Comparison of ENCODE assay signal across 14 cellular contexts in the genomic region with DNA sequence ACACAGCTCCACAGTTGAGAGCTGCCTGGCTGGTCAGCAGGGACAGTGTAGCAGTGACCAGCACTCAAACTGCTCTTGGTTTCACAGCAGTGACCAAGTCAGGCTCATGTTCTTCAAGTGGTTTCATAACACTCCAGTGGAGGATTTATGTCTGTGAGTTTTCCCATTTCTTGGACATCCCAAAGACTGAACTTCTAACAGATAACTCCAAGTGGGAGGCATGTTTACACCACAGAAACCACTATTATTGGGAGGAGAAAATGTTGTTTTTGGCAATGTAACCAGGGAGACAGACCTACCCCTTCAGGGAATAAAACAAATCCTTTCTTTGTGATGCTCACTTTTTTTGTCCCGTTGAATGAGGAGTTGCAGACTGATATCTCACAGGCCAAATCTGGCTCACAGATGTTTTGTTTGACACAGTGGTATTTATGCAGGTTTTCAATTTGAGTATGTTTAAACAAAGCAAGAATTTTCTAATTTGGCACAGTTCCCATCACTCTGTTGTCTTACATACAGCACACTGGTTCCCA.
DNase-seq lines count a peak whose midpoint lies in the region; ATAC-seq lines count a peak whose summit lies in the region.
"Had no signal": no experiment of that assay in that cellular context is flagged by ENCODE, and none has a peak within 500 bp of the region (broad histone marks: within the 10 kb centered on the region; RNA-seq: fewer than 3 reads in every experiment).

No MANE protein-coding gene starts in this region.

- peak; percentile 14 for DNase-seq in NCI-H2196 (lab: John Stamatoyannopoulos, UW; ENCODE audit: unreplicated experiment)
- DNase-seq in NCI-H2196 treated with DMSO at 0.1 percent for 48 hours (lab: John Stamatoyannopoulos, UW; ENCODE audit: unreplicated experiment), result no peak
- peak; percentile 11 for DNase-seq in NCI-H345 treated with DMSO at 0.1 percent for 48 hours (lab: John Stamatoyannopoulos, UW; ENCODE audit: unreplicated experiment)
- peak; percentile 57 for DNase-seq in epidermal melanocyte (ENCODE audit: insufficient read length, low spot score)
- DNase-seq in sciatic nerve (ENCODE audit: low spot score), result no peak
- DNase-seq in activated T-cell treated with anti-CD3 and anti-CD28 coated beads, Interleukin-2, amount 50 U/mL, for 48 hours, result no peak
- no peak for DNase-seq in SKM-1 (lab: John Stamatoyannopoulos, UW; ENCODE audit: unreplicated experiment)
- DNase-seq: activated naive CD8-positive, alpha-beta T cell treated with anti-CD3 and anti-CD28 coated beads, Interleukin-2, amount 50 U/mL, for 24 hours; effector memory CD4-positive, alpha-beta T cell; NCI-H146; sigmoid colon; testis had no signal

- ATAC-seq in sciatic nerve, result peak; percentile 96
- no peak for ATAC-seq in HG03571 (IDR thresholded peaks at IDR 0.05; ENCODE audit: unreplicated experiment)
- ATAC-seq: activated naive CD8-positive, alpha-beta T cell treated with anti-CD3 and anti-CD28 coated beads, Interleukin-2, amount 50 U/mL, for 24 hours; Panc1 had no signal

- intact Hi-C loops in sciatic nerve (cut with DNase I), result no loop called here

Comparison
In these comparisons a context has a peak if more than half of its experiments do, and no peak if none do; other contexts are left out.
1. DNase-seq: peak in NCI-H2196 (single experiment), NCI-H345 treated with DMSO at 0.1 percent for 48 hours (single experiment) and epidermal melanocyte (single experiment); none in NCI-H2196 treated with DMSO at 0.1 percent for 48 hours (single experiment), sciatic nerve (single experiment), activated T-cell treated with anti-CD3 and anti-CD28 coated beads, Interleukin-2, amount 50 U/mL, for 48 hours (0 of 2) and SKM-1 (single experiment).